ENCODE assay signal across 4 cellular contexts in the genomic region with DNA sequence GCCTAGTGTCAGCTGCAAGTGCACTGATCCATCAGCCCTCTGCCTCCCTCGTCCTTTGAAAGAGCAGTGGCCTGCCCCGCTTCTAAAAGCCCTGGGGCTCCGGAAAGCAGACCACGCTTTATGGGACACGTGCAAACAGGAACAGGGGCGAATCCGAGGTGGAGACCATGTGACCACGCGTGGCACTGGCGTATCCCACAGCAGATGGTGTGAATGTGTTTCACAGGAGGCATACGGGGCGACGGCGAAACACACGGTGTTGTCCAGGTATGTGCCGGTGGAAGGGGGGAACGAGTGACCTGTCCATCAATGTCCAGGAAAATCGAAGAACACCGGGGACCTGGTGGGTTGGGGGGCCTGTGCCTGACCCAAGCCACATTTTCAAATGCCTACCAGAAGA.
DNase-seq lines count a peak whose midpoint lies in the region; ATAC-seq, FAIRE-seq and TF ChIP-seq lines count a peak whose summit lies in the region.
"Not testable (repeated sequence)": the region's sequence is repeated elsewhere in the genome, so short reads cannot be mapped to it uniquely, and the experiment has no call there.

No MANE protein-coding gene starts in this region.

- H3K4me1 ChIP-seq in HepG2 (ENCODE audit: insufficient read depth, low read length); testis: not testable (repeated sequence)

- CTCF ChIA-PET in HepG2 (lab: Yijun Ruan, JAX; ENCODE audit: low intra/inter-chr PET ratio, low total read pairs), result not testable (repeated sequence)

- not testable (repeated sequence) for H3K27me3 ChIP-seq in H7 (ENCODE audit: control insufficient read depth, insufficient read depth, low read length); bronchial epithelial cell (ENCODE audit: control insufficient read depth, insufficient read depth, low read length); HepG2 (ENCODE audit: control insufficient read depth in 1 of 2, insufficient read depth in 2 of 2, low read length in 2 of 2); testis

- intact Hi-C loops in HepG2 (cut with micrococcal nuclease; ENCODE audit: unreplicated experiment); testis (cut with DNase I; ENCODE audit: low total_unique reads): not testable (repeated sequence)

- not testable (repeated sequence) for ATAC-seq in HepG2

- FAIRE-seq in bronchial epithelial cell (lab: Jason Lieb, UNC), result peak; percentile 66
- not testable (repeated sequence) for FAIRE-seq in HepG2 (lab: Jason Lieb, UNC)

- not testable (repeated sequence) for H3K4me3 ChIP-seq in H7 (ENCODE audit: insufficient read depth, low read depth, low read length); bronchial epithelial cell (ENCODE audit: low read depth, low read length); HepG2 (replicated peaks in 1 of 3; ENCODE audit: insufficient read depth in 1 of 3, low read depth in 2 of 3, low read length in 3 of 3)
- peak overlapping the region; percentile 25 to 38 for H3K4me3 ChIP-seq in testis

- TF ChIP-seq POLR2A in HepG2 (IDR thresholded peaks at IDR 0.05; ENCODE audit: insufficient read depth in 1 of 2, low read depth in 2 of 2, low read length in 2 of 2); testis (IDR thresholded peaks at IDR 0.05): not testable (repeated sequence)

- H3K9me3 ChIP-seq in HepG2 (ENCODE audit: low read length), result peaks cover 95% of the 10 kb centered on the region
- not testable (repeated sequence) for H3K9me3 ChIP-seq in testis

- not testable (repeated sequence) for TF ChIP-seq CTCF in bronchial epithelial cell (IDR thresholded peaks at IDR 0.05; ENCODE audit: insufficient read depth, low read length, severe bottlenecking); HepG2 (CRISPR knock-in tag; IDR thresholded peaks at IDR 0.05); testis (IDR thresholded peaks at IDR 0.05)

- not testable (repeated sequence) for H4K20me1 ChIP-seq in HepG2 (ENCODE audit: insufficient read depth, low read length)

- H3K36me3 ChIP-seq in H7 (replicated peaks; ENCODE audit: control insufficient read depth, insufficient read depth, low read length); bronchial epithelial cell (ENCODE audit: control insufficient read depth, insufficient read depth, low read length); HepG2 (replicated peaks in 1 of 2; ENCODE audit: control insufficient read depth in 1 of 2, insufficient read depth in 2 of 2, low read length in 2 of 2); testis (ENCODE audit: low read depth, missing control alignments): not testable (repeated sequence)

- H3K9ac ChIP-seq in HepG2 (ENCODE audit: insufficient read depth, low read depth, low read length), result not testable (repeated sequence)

- H3K79me2 ChIP-seq in HepG2 (ENCODE audit: insufficient read depth, low read length), result not testable (repeated sequence)

- 62% methylated on average over 19 of the region's 19 CpGs for WGBS in HepG2 (ENCODE audit: low lambda C conversion rate)
- WGBS in testis, 2 donors, result 75 to 76% methylated on average over 19 of the region's 19 CpGs

- not testable (repeated sequence) for H2AFZ ChIP-seq in HepG2 (ENCODE audit: low read length)

- H3K27ac ChIP-seq in HepG2 (ENCODE audit: extremely low read length, insufficient read depth, low read length); testis: not testable (repeated sequence)

- POLR2A ChIA-PET in HepG2 (lab: Yijun Ruan, JAX), result not testable (repeated sequence)

- TF ChIP-seq EP300 in HepG2 (IDR thresholded peaks at IDR 0.05; ENCODE audit: low read depth in 2 of 2, low read length in 2 of 2); HepG2 (CRISPR knock-in tag; IDR thresholded peaks at IDR 0.05; ENCODE audit: borderline replicate concordance): not testable (repeated sequence)

- peak; percentile 8 for DNase-seq in H7
- DNase-seq in bronchial epithelial cell (ENCODE audit: low read depth); HepG2 (ENCODE audit: low spot score); testis: not testable (repeated sequence)

- H3K4me2 ChIP-seq in HepG2 (ENCODE audit: low read depth, low read length), result not testable (repeated sequence)

- not testable (repeated sequence) for BruUV-seq in HepG2 (replicated peaks; lab: Mats Ljungman, UMichigan)

- TF ChIP-seq RAD21 in HepG2 (CRISPR knock-in tag; IDR thresholded peaks at IDR 0.05), result not testable (repeated sequence)

- in situ Hi-C loops in HepG2 (cut with HindIII; ENCODE audit: extremely low pct_ligation_motif_present, low pct_unique_long_range_greater_than_20kb), result not testable (repeated sequence)

TF ChIP-seq in HepG2, 621 proteins besides CTCF, POLR2A, EP300 and RAD21:
- TF ChIP-seq, protein P1, sequence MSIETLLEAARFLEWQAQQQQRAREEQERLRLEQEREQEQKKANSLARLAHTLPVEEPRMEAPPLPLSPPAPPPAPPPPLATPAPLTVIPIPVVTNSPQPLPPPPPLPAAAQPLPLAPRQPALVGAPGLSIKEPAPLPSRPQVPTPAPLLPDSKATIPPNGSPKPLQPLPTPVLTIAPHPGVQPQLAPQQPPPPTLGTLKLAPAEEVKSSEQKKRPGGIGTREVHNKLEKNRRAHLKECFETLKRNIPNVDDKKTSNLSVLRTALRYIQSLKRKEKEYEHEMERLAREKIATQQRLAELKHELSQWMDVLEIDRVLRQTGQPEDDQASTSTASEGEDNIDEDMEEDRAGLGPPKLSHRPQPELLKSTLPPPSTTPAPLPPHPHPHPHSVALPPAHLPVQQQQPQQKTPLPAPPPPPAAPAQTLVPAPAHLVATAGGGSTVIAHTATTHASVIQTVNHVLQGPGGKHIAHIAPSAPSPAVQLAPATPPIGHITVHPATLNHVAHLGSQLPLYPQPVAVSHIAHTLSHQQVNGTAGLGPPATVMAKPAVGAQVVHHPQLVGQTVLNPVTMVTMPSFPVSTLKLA (IDR thresholded peaks at IDR 0.05), result peak; percentile 43; the same call in 1 of the 2 replicates
